Comparison of ENCODE assay signal across 8 cellular contexts in the genomic region with DNA sequence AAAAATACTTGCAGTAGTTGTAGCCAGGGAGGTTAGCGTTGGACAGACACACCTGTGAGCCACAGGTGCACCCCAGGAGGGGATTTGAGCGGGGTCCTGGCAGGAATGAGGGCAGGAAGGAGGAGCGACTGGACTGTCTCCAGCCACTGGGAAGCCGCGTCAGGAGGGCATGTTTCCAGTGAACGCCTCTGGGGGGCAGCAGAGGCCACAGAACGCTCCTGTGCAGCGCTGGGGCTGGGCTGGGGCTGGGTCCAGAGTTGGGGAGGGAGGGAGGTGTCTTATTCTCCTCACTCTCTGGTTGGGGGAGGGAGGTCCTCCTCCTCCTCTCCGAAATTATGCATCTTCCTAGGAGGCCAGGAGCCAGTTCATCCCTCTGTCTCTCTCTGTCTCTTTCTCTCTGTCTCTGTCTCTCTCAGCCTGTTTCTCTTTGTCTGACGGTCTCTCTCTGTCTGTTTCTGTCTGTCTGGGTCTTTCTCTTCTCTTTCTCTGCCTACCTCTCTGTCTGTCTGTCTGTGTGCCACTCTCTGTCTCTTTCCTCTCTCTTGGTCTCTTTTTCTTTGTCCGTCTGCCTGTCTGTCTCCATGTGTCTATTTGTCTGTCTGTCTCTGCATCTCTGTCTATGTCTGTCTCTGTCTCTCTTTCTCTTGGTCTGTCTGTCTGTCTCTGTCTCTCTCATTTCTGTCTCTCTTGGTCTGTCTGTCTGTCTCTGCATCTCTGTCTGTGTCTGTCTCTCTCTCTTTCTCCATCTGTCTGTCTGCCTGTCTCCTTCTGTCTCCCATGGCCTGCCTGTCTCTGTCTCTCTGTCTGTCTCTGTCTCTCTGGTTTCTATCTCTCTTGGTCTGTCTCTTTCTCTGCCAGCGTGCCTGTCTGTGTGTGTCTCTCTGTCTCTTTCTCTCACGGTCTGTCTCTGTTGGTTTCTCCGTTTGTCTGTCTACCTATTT. TPM values are rescaled to one million over a fixed set of nuclear protein-coding genes. Genes with fewer than 3 reads are reported as not detected.
DNase-seq lines count a peak whose midpoint lies in the region; ATAC-seq and TF ChIP-seq lines count a peak whose summit lies in the region.

No MANE protein-coding gene starts in this region.

- H3K4me3 ChIP-seq in fibroblast of the aortic adventitia (ENCODE audit: low read depth, low read length) (no peak overlapping the region), thoracic aorta (no peak overlapping the region)

- TF ChIP-seq CTCF in GM12872 (IDR thresholded peaks at IDR 0.05; ENCODE audit: insufficient read depth, low read depth, low read length) (peak; percentile 89), fibroblast of the aortic adventitia (IDR thresholded peaks at IDR 0.05; ENCODE audit: insufficient read depth, low read length) (peak; percentile 87), thoracic aorta (IDR thresholded peaks at IDR 0.05) (peak; percentile 85)

- ATAC-seq in thoracic aorta (ENCODE audit: insufficient number of reproducible peaks, low FRiP score, low read depth) (peak; percentile 90), HG02870 (IDR thresholded peaks at IDR 0.05; ENCODE audit: unreplicated experiment) (no peak)

- DNase-seq in HuH-7.5 (ENCODE audit: low spot score) (peak; percentile 92), RPMI7951 (ENCODE audit: low read depth) (peak; percentile 59), fibroblast of the aortic adventitia (ENCODE audit: low read depth) (peak; percentile 59), nucleus accumbens (lab: John Stamatoyannopoulos, UW) (peak in 49 of 56 donors; percentile 8 to 79 (median 46)), thoracic aorta (ENCODE audit: low spot score) (no peak)
- DNase-seq in activated T-helper 1 cell treated with anti-CD3 and anti-CD28 coated beads, Interleukin-2, amount 50 U/mL, for 16 hours (ENCODE audit: low read depth in 1 of 2, low spot score in 1 of 2): peak; percentile 48 to 60

- no peaks in the 10 kb centered on the region for H3K9me3 ChIP-seq in thoracic aorta

- H3K4me1 ChIP-seq in thoracic aorta (ENCODE audit: control insufficient read depth in 1 of 2, low read depth in 2 of 2): peaks cover 0 to 6% of the 10 kb centered on the region in 2 donors

- no peaks in the 10 kb centered on the region for H3K36me3 ChIP-seq in thoracic aorta

- no peak overlapping the region for H3K27ac ChIP-seq in thoracic aorta

- no peaks in the 10 kb centered on the region for H3K27me3 ChIP-seq in thoracic aorta (replicated peaks; ENCODE audit: insufficient read depth)

RNA-seq across cellular contexts. Expression of a gene that starts 9.9 kb away (rescaled TPM):
- 64.9 and 111 TPM in 2 replicates for total RNA-seq in RPMI7951 (2014; rRNA removed; shearing (Covaris generic))
- total RNA-seq in fibroblast of the aortic adventitia (ENCODE audit: low replicate concordance) (6.6 and 20.5 TPM in 2 replicates), thoracic aorta (10 to 100 TPM; 30.9 to 40.4 TPM)

RNA-seq across cellular contexts. Expression of a gene that starts 23.7 kb away (rescaled TPM):
- 0.10 TPM in 1 of 2 replicates, not detected in the other for total RNA-seq in RPMI7951 (2014; rRNA removed; shearing (Covaris generic))
- total RNA-seq in fibroblast of the aortic adventitia (ENCODE audit: low replicate concordance): not detected in 2 replicates
- 1 to 10 TPM in 1 of 2 donors, not detected in 1; 1.5 TPM for total RNA-seq in thoracic aorta

RNA-seq across cellular contexts. Expression of a gene that starts 49.2 kb away (rescaled TPM):
- total RNA-seq in RPMI7951 (2014; rRNA removed; shearing (Covaris generic)): 4.4 and 12.0 TPM in 2 replicates
- total RNA-seq in fibroblast of the aortic adventitia (ENCODE audit: low replicate concordance) (5.3 and 12.7 TPM in 2 replicates), thoracic aorta (100 to 1,000 TPM; 111 to 161 TPM)
